In the genomic region with DNA sequence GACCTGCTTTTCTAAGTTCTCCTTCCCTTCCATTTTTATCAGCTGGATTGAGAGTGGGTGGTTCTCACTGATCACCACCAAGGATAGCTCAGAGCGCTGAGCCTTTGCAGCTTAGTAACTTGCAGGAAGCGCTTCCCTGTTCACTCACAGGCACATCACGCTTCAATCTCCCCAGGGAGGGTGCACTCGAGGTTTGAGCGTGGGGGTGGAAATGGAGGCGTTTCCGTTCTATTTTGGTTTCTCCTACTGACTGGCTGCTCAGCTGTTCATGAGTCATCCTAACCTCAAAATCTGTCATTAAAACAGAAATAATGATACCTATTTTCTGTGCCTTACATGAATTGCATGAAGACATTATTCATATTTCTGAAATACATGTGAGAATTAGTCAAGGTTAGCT, we compare ENCODE assay signal across 9 cellular contexts.
DNase-seq lines count a peak whose midpoint lies in the region; ATAC-seq and TF ChIP-seq lines count a peak whose summit lies in the region.
"Had no signal": no experiment of that assay in that cellular context is flagged by ENCODE, and none has a peak within 500 bp of the region (broad histone marks: within the 10 kb centered on the region; RNA-seq: fewer than 3 reads in every experiment).

No MANE protein-coding gene starts in this region.

- H3K27ac Mint-ChIP-seq in activated CD4-positive, alpha-beta T cell treated with anti-CD3 and anti-CD28 coated beads for 36 hours: no peak overlapping the region

- H3K4me1 Mint-ChIP-seq in activated CD4-positive, alpha-beta T cell treated with anti-CD3 and anti-CD28 coated beads for 36 hours: peaks cover 16% of the 10 kb centered on the region

- CTCF ChIA-PET in activated CD4-positive, alpha-beta T cell treated with anti-CD3 and anti-CD28 coated beads for 36 hours (lab: Charles Lee): interaction anchor here (0.7 to 0.9 kb wide), 2 partner anchors 603 to 625 kb away, joined by 3 read pairs; no protein-coding TSS in a partner anchor

- H3K4me3 ChIP-seq in dorsolateral prefrontal cortex: peak overlapping the region in 22 of 59 donors; percentile 3 to 29 (median 16)

- peak; percentile 38 for DNase-seq in NCI-H82 (lab: John Stamatoyannopoulos, UW)
- DNase-seq in NCI-H82 treated with DMSO at 0.1 percent for 48 hours (lab: John Stamatoyannopoulos, UW; ENCODE audit: unreplicated experiment): no peak
- peak; percentile 20 for DNase-seq in NCI-H1694 (lab: John Stamatoyannopoulos, UW)
- DNase-seq in activated CD4-positive, alpha-beta T cell treated with anti-CD3 and anti-CD28 coated beads for 36 hours: peak; percentile 85
- DNase-seq in dorsolateral prefrontal cortex: peak; percentile 32 to 92 (median 80)
- DNase-seq in medulla oblongata (ENCODE audit: extremely low spot score): peak; percentile 90
- DNase-seq in stimulated activated CD8-positive, alpha-beta memory T cell treated with anti-CD3 and anti-CD28 coated beads, Interleukin-15, amount 100 ng/mL, for 48 hours (ENCODE audit: low read depth in 2 of 2): peak; percentile 56 to 62

- ATAC-seq in HG02798 (IDR thresholded peaks at IDR 0.05; ENCODE audit: poor library complexity, unreplicated experiment): peak; percentile 99
- peak; percentile 98 for ATAC-seq in activated CD4-positive, alpha-beta T cell treated with anti-CD3 and anti-CD28 coated beads for 36 hours

- H3K27me3 ChIP-seq in dorsolateral prefrontal cortex: no peaks in the 10 kb centered on the region

- peaks cover 14% of the 10 kb centered on the region for H3K27me3 Mint-ChIP-seq in activated CD4-positive, alpha-beta T cell treated with anti-CD3 and anti-CD28 coated beads for 36 hours

- H3K36me3 Mint-ChIP-seq in activated CD4-positive, alpha-beta T cell treated with anti-CD3 and anti-CD28 coated beads for 36 hours (ENCODE audit: low read depth): no peaks in the 10 kb centered on the region

- intact Hi-C loops in activated CD4-positive, alpha-beta T cell treated with anti-CD3 and anti-CD28 coated beads for 36 hours (cut with DNase I, micrococcal nuclease): loop anchor here in 1 of 2 experiments (5.0 kb wide), 1 partner anchor 293 kb away; a partner anchor contains a TSS
- intact Hi-C loops in dorsolateral prefrontal cortex (cut with DNase I): no loop called here

- no peaks in the 10 kb centered on the region for H3K9me3 Mint-ChIP-seq in activated CD4-positive, alpha-beta T cell treated with anti-CD3 and anti-CD28 coated beads for 36 hours (ENCODE audit: low read depth)

- POLR2A ChIA-PET in activated CD4-positive, alpha-beta T cell treated with anti-CD3 and anti-CD28 coated beads for 36 hours (lab: Charles Lee): no interaction called here

- TF ChIP-seq CTCF in dorsolateral prefrontal cortex (IDR thresholded peaks at IDR 0.05 in 54 of 56, conservative IDR thresholded peaks at IDR 0.05 in 2 of 56; ENCODE audit: low read depth in 1 of 56, partially characterized antibody in 56 of 56): no peak

- H3K4me3 Mint-ChIP-seq in activated CD4-positive, alpha-beta T cell treated with anti-CD3 and anti-CD28 coated beads for 36 hours: no peak overlapping the region

- H3K27ac ChIP-seq in dorsolateral prefrontal cortex: peak overlapping the region in 53 of 59 donors; percentile 2 to 88 (median 61)
- H3K27ac ChIP-seq: parathyroid adenoma had no signal
